Comparison of ENCODE assay signal across 10 cellular contexts in genomic region chr12:14957769-14958168, GRCh38. TPM values are rescaled to one million over a fixed set of nuclear protein-coding genes. Genes with fewer than 3 reads are reported as not detected.
DNase-seq lines count a peak whose midpoint lies in the region; ATAC-seq, FAIRE-seq and TF ChIP-seq lines count a peak whose summit lies in the region.
"Had no signal": no experiment of that assay in that cellular context is flagged by ENCODE, and none has a peak within 500 bp of the region (broad histone marks: within the 10 kb centered on the region; RNA-seq: fewer than 3 reads in every experiment).

No MANE protein-coding gene starts in this region.

- H3K36me3 Mint-ChIP-seq in CD14-positive monocyte, result peaks cover 15 to 23% of the 10 kb centered on the region in 2 donors
- peaks cover 20% of the 10 kb centered on the region for H3K36me3 Mint-ChIP-seq in activated naive CD8-positive, alpha-beta T cell treated with anti-CD3 and anti-CD28 coated beads, Interleukin-2, amount 50 U/mL, for 24 hours (ENCODE audit: low read depth)

- WGBS in small intestine, 3 donors, result 53 to 70% (median 61%) methylated on average over 3 of the region's 3 CpGs

- FAIRE-seq in GM19239 (lab: Jason Lieb, UNC) (peak; percentile 44), small intestine (lab: Jason Lieb, UNC) (no peak)

- ATAC-seq in activated naive CD8-positive, alpha-beta T cell treated with anti-CD3 and anti-CD28 coated beads, Interleukin-2, amount 50 U/mL, for 24 hours, result no peak
- ATAC-seq in GM21717 (IDR thresholded peaks at IDR 0.05; ENCODE audit: unreplicated experiment), result no peak

- H3K4me3 ChIP-seq in neutrophil (ENCODE audit: low read depth in 1 of 2, low read length in 1 of 2) (peak overlapping the region; percentile 87 to 93), small intestine (ENCODE audit: low read depth in 1 of 2, low read length in 2 of 2) (no peak overlapping the region)

- H3K4me1 ChIP-seq in neutrophil (ENCODE audit: control insufficient read depth in 1 of 2, insufficient read depth in 1 of 2, low read depth in 1 of 2, low read length in 1 of 2) (peaks cover 80 to 93% of the 10 kb centered on the region in 2 experiments), small intestine (ENCODE audit: control insufficient read depth in 2 of 2, insufficient read depth in 1 of 2, low read depth in 1 of 2, low read length in 1 of 2) (peaks cover 0 to under 1% of the 10 kb centered on the region in 2 donors)

- no peak for DNase-seq in CD14-positive monocyte (ENCODE audit: low spot score)
- no peak for DNase-seq in GM19239 (ENCODE audit: insufficient read length, low spot score)
- DNase-seq in activated naive CD8-positive, alpha-beta T cell treated with anti-CD3 and anti-CD28 coated beads, Interleukin-2, amount 50 U/mL, for 24 hours, result no peak
- DNase-seq in small intestine, result no peak
- no peak for DNase-seq in NCI-H1048 (lab: John Stamatoyannopoulos, UW)
- DNase-seq in stimulated activated CD4-positive, alpha-beta T cell treated with anti-CD3 and anti-CD28 coated beads, Interleukin-4, amount 100 ng/mL, for 24 hours, result no peak
- DNase-seq: NCI-H187; stimulated activated CD4-positive, alpha-beta T cell treated with anti-CD3 and anti-CD28 coated beads, Interleukin-4, amount 100 ng/mL, for 4 hours had no signal

- peak overlapping the region; percentile 95 to 99 for H3K4me3 Mint-ChIP-seq in CD14-positive monocyte
- H3K4me3 Mint-ChIP-seq in activated naive CD8-positive, alpha-beta T cell treated with anti-CD3 and anti-CD28 coated beads, Interleukin-2, amount 50 U/mL, for 24 hours, result peak overlapping the region; percentile 89

- H3K4me1 Mint-ChIP-seq in CD14-positive monocyte, result peaks cover 86% of the 10 kb centered on the region
- peaks cover 68% of the 10 kb centered on the region for H3K4me1 Mint-ChIP-seq in activated naive CD8-positive, alpha-beta T cell treated with anti-CD3 and anti-CD28 coated beads, Interleukin-2, amount 50 U/mL, for 24 hours

- H3K9me3 ChIP-seq in neutrophil, result no peaks in the 10 kb centered on the region
- H3K9me3 ChIP-seq in small intestine (ENCODE audit: control insufficient read depth, low read depth), result no peaks in the 10 kb centered on the region

- H3K9me3 Mint-ChIP-seq in CD14-positive monocyte, result peaks cover 0 to 5% (median 0%) of the 10 kb centered on the region in 7 donors
- no peaks in the 10 kb centered on the region for H3K9me3 Mint-ChIP-seq in activated naive CD8-positive, alpha-beta T cell treated with anti-CD3 and anti-CD28 coated beads, Interleukin-2, amount 50 U/mL, for 24 hours

- H3K27ac Mint-ChIP-seq in CD14-positive monocyte, result peak overlapping the region; percentile 95 to 99 (median 99)
- H3K27ac Mint-ChIP-seq in activated naive CD8-positive, alpha-beta T cell treated with anti-CD3 and anti-CD28 coated beads, Interleukin-2, amount 50 U/mL, for 24 hours, result peak overlapping the region; percentile 91

- H3K27me3 ChIP-seq in neutrophil (no peaks in the 10 kb centered on the region), small intestine (ENCODE audit: control insufficient read depth in 2 of 2, insufficient read depth in 2 of 2, low read length in 2 of 2) (no peaks in the 10 kb centered on the region)

- H3K36me3 ChIP-seq in neutrophil (peaks cover 12% of the 10 kb centered on the region), small intestine (ENCODE audit: control insufficient read depth in 2 of 2, insufficient read depth in 2 of 2, low read length in 2 of 2) (no peaks in the 10 kb centered on the region)

- intact Hi-C loops in CD14-positive monocyte (cut with micrococcal nuclease), result loop anchor here in 1 of 2 donors (10.0 kb wide), 2 partner anchors 393 to 747 kb away; partner anchors contain the start of gene PLBD1

- TF ChIP-seq CTCF in CD14-positive monocyte (IDR thresholded peaks at IDR 0.05) (no peak), neutrophil (IDR thresholded peaks at IDR 0.05) (no peak)

- no peaks in the 10 kb centered on the region for H3K27me3 Mint-ChIP-seq in CD14-positive monocyte (ENCODE audit: low read depth in 3 of 3)
- H3K27me3 Mint-ChIP-seq in activated naive CD8-positive, alpha-beta T cell treated with anti-CD3 and anti-CD28 coated beads, Interleukin-2, amount 50 U/mL, for 24 hours, result no peaks in the 10 kb centered on the region

- H3K27ac ChIP-seq in neutrophil (peak overlapping the region; percentile 95), small intestine (ENCODE audit: low read depth in 1 of 2, low read length in 1 of 2) (peak overlapping the region in 1 of 2 donors; percentile 74)

RNA-seq across cellular contexts. Expression of gene ARHGDIB, which starts 3.6 kb away (rescaled TPM):
- polyA plus RNA-seq in CD14-positive monocyte, result 1,000 to 10,000 TPM; 1,854 to 2,228 TPM
- polyA plus RNA-seq in small intestine, result 100 to 1,000 TPM in 1 of 3 donors, 10 to 100 TPM in 2; 26.4 to 104 (median 65.9) TPM

RNA-seq across cellular contexts. Expression of gene PDE6H, which starts 15.1 kb away (rescaled TPM):
- polyA plus RNA-seq in CD14-positive monocyte (under 1 TPM in 1 of 2 donors, not detected in 1; 0.33 TPM), small intestine (not detected)

RNA-seq across cellular contexts. Expression of gene ERP27, which starts 19.4 kb away (rescaled TPM):
- 1 to 10 TPM; 2.5 TPM for polyA plus RNA-seq in CD14-positive monocyte
- under 1 TPM in 1 of 3 donors, not detected in 2; 0.12 TPM for polyA plus RNA-seq in small intestine

Comparison
In these comparisons a context has a peak if more than half of its experiments do, and no peak if none do; other contexts are left out.
1. H3K4me3 ChIP-seq: peak in neutrophil (2 of 2); none in small intestine (0 of 2).
2. RNA of gene ARHGDIB, which starts 3.6 kb away (polyA plus RNA-seq): 1,854 to 2,228 TPM in CD14-positive monocyte; 26.4 to 104 TPM in small intestine; every median in the first group is over 10 times any median in the second.